Comparison of ENCODE assay signal across 16 cellular contexts in the genomic region with DNA sequence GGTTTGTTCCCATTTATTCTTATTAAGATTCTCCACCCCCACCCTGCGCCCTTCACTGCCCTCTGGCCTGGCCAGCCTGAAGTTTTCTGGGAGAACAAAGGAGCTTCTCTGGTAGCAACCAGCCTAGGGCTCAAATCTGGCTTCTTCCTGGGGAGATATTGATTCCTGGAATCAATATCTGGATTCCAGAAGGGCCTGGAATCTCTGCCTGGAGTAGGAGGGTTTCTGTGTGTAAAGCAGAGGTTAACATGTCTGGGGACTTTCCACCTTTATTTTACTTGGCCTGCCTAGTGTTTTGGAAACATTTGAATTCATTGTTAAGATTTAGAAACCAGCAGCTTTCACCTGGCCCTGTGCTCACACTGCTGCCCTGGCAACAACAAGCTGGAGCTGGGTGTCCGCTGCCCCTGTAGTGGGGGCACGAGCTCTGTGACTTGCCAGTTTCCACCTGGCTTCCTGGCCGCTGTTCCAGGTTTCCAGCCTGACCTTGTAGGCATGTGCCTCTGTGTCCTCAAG. TPM values are rescaled to one million over a fixed set of nuclear protein-coding genes. Genes with fewer than 3 reads are reported as not detected.
A peak's percentile ranks its signal among the peaks of the same experiment; 100 is the strongest.
DNase-seq lines count a peak whose midpoint lies in the region; ATAC-seq, FAIRE-seq and TF ChIP-seq lines count a peak whose summit lies in the region.
"Had no signal": no experiment of that assay in that cellular context is flagged by ENCODE, and none has a peak within 500 bp of the region (broad histone marks: within the 10 kb centered on the region; RNA-seq: fewer than 3 reads in every experiment).

No MANE protein-coding gene starts in this region.

- peak overlapping the region; percentile 35; the same call in 1 of the 2 replicates for H4K8ac ChIP-seq in H1 (ENCODE audit: extremely low read depth, insufficient read depth, low read length)

- no peak overlapping the region for H3K27ac ChIP-seq in H1 (ENCODE audit: low read depth, low read length)
- peak overlapping the region; percentile 69 for H3K27ac ChIP-seq in suprapubic skin
- H3K27ac ChIP-seq: adrenal gland had no signal

- no peak for FAIRE-seq in H1 (lab: Jason Lieb, UNC)
- FAIRE-seq: D721Med, keratinocyte had no signal

- POLR2A ChIA-PET in H1 (lab: Charles Lee; ENCODE audit: partially characterized antibody): no interaction called here

- no peak overlapping the region for H3K23ac ChIP-seq in H1 (ENCODE audit: insufficient read length)

- H3K36me3 ChIP-seq in H1 (ENCODE audit: control insufficient read depth in 2 of 4, insufficient read depth in 4 of 4, low read length in 3 of 4): no peaks in the 10 kb centered on the region
- H3K36me3 ChIP-seq in suprapubic skin: no peaks in the 10 kb centered on the region
- H3K36me3 ChIP-seq: adrenal gland had no signal

- H2AK5ac ChIP-seq in H1 (ENCODE audit: low read depth, low read length): no peak overlapping the region

- no peak for ATAC-seq in HG03520 (IDR thresholded peaks at IDR 0.05; ENCODE audit: unreplicated experiment)
- ATAC-seq: activated CD4-positive, alpha-beta T cell treated with anti-CD3 and anti-CD28 coated beads for 36 hours; natural killer cell; PC-3 had no signal

- H2AFZ ChIP-seq in H1 (ENCODE audit: low read length): no peak overlapping the region; the same call in 1 of the 2 replicates

- H2BK120ac ChIP-seq in H1 (replicated peaks; ENCODE audit: low read depth, low read length): no peak overlapping the region

- H4K20me1 ChIP-seq in H1 (replicated peaks in 1 of 2; ENCODE audit: control insufficient read depth in 1 of 2, insufficient read depth in 2 of 2, low read length in 2 of 2): no peaks in the 10 kb centered on the region

- no peak overlapping the region for H3K4ac ChIP-seq in H1 (replicated peaks; ENCODE audit: insufficient read length, low read depth, low read length)

- H4K5ac ChIP-seq in H1 (ENCODE audit: insufficient read length, low read depth, low read length): no peak overlapping the region

- H3K56ac ChIP-seq in H1 (replicated peaks; ENCODE audit: insufficient read length, low read depth, low read length): no peak overlapping the region

- H2BK12ac ChIP-seq in H1 (ENCODE audit: low read depth, low read length): no peak overlapping the region; the same call in 1 of the 2 replicates

- peaks cover 4% of the 10 kb centered on the region; the same call in 1 of the 2 replicates for H3K23me2 ChIP-seq in H1 (ENCODE audit: low read depth, low read length)

- H3K27me3 ChIP-seq in H1 (replicated peaks in 1 of 4; ENCODE audit: control insufficient read depth in 3 of 4, extremely low read depth in 1 of 4, insufficient read depth in 3 of 4, low read length in 3 of 4): peaks cover 0 to 8% (median 3%) of the 10 kb centered on the region in 4 experiments; a peak in 4 of 7 replicates
- H3K27me3 ChIP-seq in suprapubic skin: no peaks in the 10 kb centered on the region
- H3K27me3 ChIP-seq: adrenal gland had no signal

- 92% methylated on average over 4 of the region's 4 CpGs; no CpG with 5 or more reads in 1 of the 2 experiments for WGBS in H1 (ENCODE audit: extremely low coverage in 1 of 2, insufficient coverage in 1 of 2, insufficient read length in 1 of 2, insufficient replicate concordance in 2 of 2, low coverage in 1 of 2, low lambda C conversion rate in 2 of 2, missing lambda C conversion rate in 1 of 2), 2 experiments
- WGBS in suprapubic skin: 64% methylated on average over 4 of the region's 4 CpGs

- H3K4me3 ChIP-seq in H1 (ENCODE audit: extremely low read depth in 1 of 4, insufficient read depth in 2 of 4, low read depth in 3 of 4, low read length in 4 of 4): no peak overlapping the region
- no peak overlapping the region for H3K4me3 ChIP-seq in suprapubic skin
- H3K4me3 ChIP-seq: adrenal gland had no signal

- no peak overlapping the region for H3K14ac ChIP-seq in H1 (ENCODE audit: insufficient read length)

- peak overlapping the region; percentile 34; the same call in 1 of the 2 replicates for H3K18ac ChIP-seq in H1 (ENCODE audit: extremely low read depth, low read length)

- CTCF ChIA-PET in H1 (lab: Charles Lee; ENCODE audit: partially characterized antibody): interaction anchor here (0.6 to 14.5 kb wide), 10 partner anchors 7 to 364 kb away, joined by 3 to 167 read pairs (median 3); no protein-coding TSS in a partner anchor

- TF ChIP-seq POLR2A in H1 (IDR thresholded peaks at IDR 0.05; ENCODE audit: control extremely low read depth in 1 of 2, low read depth in 2 of 2, low read length in 2 of 2) (no peak), suprapubic skin (IDR thresholded peaks at IDR 0.05) (no peak)

- no peak for TF ChIP-seq CTCF in H1 (IDR thresholded peaks at IDR 0.05; ENCODE audit: control extremely low read depth in 1 of 3, insufficient read depth in 1 of 3, low read depth in 1 of 3, low read length in 3 of 3)
- TF ChIP-seq CTCF in suprapubic skin (IDR thresholded peaks at IDR 0.05): no peak

- DNase-seq in NCI-H2171 treated with DMSO at 0.1 percent for 48 hours (lab: John Stamatoyannopoulos, UW) (peak; percentile 68), NCI-H2171 (lab: John Stamatoyannopoulos, UW) (no peak), H1 (ENCODE audit: low read depth in 1 of 2, low spot score in 2 of 2) (no peak), lung microvascular endothelial cell (ENCODE audit: low read depth in 2 of 2) (peak; percentile 59 to 99), suprapubic skin (ENCODE audit: low spot score in 2 of 2) (no peak), SW480 (ENCODE audit: low spot score) (no peak), NCI-H2107 (lab: John Stamatoyannopoulos, UW) (no peak)
- DNase-seq: activated CD4-positive, alpha-beta T cell treated with anti-CD3 and anti-CD28 coated beads for 36 hours; activated T-cell treated with anti-CD3 and anti-CD28 coated beads, Interleukin-2, amount 50 U/mL, for 24 hours; adrenal gland; natural killer cell; PC-3 had no signal

- no peak overlapping the region for H2BK20ac ChIP-seq in H1 (ENCODE audit: low read length)

- H3K9me3 ChIP-seq in H1 (ENCODE audit: insufficient read depth in 2 of 2, low read depth in 1 of 2, low read length in 1 of 2) (no peaks in the 10 kb centered on the region), suprapubic skin (no peaks in the 10 kb centered on the region)
- H3K9me3 ChIP-seq: adrenal gland had no signal

- H3K9ac ChIP-seq in H1 (replicated peaks in 1 of 4; ENCODE audit: extremely low read depth in 1 of 4, low read depth in 3 of 4, low read length in 3 of 4): no peak overlapping the region

- H3K4me2 ChIP-seq in H1 (ENCODE audit: insufficient read depth in 1 of 2, low read depth in 2 of 2, low read length in 2 of 2): no peak overlapping the region

- no peak overlapping the region for H2BK5ac ChIP-seq in H1 (ENCODE audit: low read depth, low read length)

- TF ChIP-seq EP300 in H1 (IDR thresholded peaks at IDR 0.05; ENCODE audit: borderline replicate concordance in 1 of 2, low read depth in 2 of 2, low read length in 2 of 2) (no peak), suprapubic skin (IDR thresholded peaks at IDR 0.05) (no peak)

- H3K79me1 ChIP-seq in H1 (ENCODE audit: low read depth, low read length): no peaks in the 10 kb centered on the region

- H3K79me2 ChIP-seq in H1 (ENCODE audit: control insufficient read depth in 1 of 2, insufficient read depth in 2 of 2, low read length in 2 of 2): no peaks in the 10 kb centered on the region

- TF ChIP-seq RAD21 in H1 (IDR thresholded peaks at IDR 0.05 in 1 of 2, conservative IDR thresholded peaks at IDR 0.05 in 1 of 2; ENCODE audit: low read depth in 2 of 2, low read length in 2 of 2): no peak

- peak overlapping the region; percentile 29; the same call in 1 of the 2 replicates for H2BK15ac ChIP-seq in H1 (ENCODE audit: low read length)

- H3K4me1 ChIP-seq in H1 (replicated peaks in 1 of 4; ENCODE audit: control insufficient read depth in 3 of 4, insufficient read depth in 4 of 4, low read length in 3 of 4): peaks cover 4 to 18% (median 12%) of the 10 kb centered on the region in 4 experiments
- H3K4me1 ChIP-seq in suprapubic skin: peaks cover 75% of the 10 kb centered on the region

- no peak overlapping the region for H4K91ac ChIP-seq in H1 (replicated peaks; ENCODE audit: insufficient read length, low read length)

TF ChIP-seq in H1, 55 proteins besides CTCF, POLR2A, EP300 and RAD21 (continues in another document):
- TF ChIP-seq POU5F1 (IDR thresholded peaks at IDR 0.05; ENCODE audit: low read depth, low read length) (no peak), CHD2 (IDR thresholded peaks at IDR 0.05; ENCODE audit: low read length) (no peak), POLR2AphosphoS5 (IDR thresholded peaks at IDR 0.05; ENCODE audit: low read depth, low read length) (no peak)

RNA-seq across cellular contexts. Expression of a gene that starts 5.5 kb away (rescaled TPM):
- not detected in 2 replicates for total RNA-seq in H1 (2021; fragmentation: NEBNext Ultra II Directional; extraction: Animal tissue kit (Norgen Biotek cat#: 25700))
- not detected in 2 replicates for polyA plus RNA-seq in H1 (2011; rRNA removed)
- not detected for polyA plus RNA-seq in H1 (2011; cell fraction: cytosol; rRNA removed)
- not detected for polyA plus RNA-seq in H1 (2011; cell fraction: nucleus; rRNA removed)
- not detected in 4 replicates for polyA plus RNA-seq in H1 (2012, experiment 1 of 2)
- not detected for polyA plus RNA-seq in H1 (2012, experiment 2 of 2)
- polyA plus RNA-seq in H1 (2013, experiment 1 of 2): not detected
- not detected for polyA plus RNA-seq in H1 (2013, experiment 2 of 2)
- not detected in 2 replicates for polyA minus RNA-seq in H1 (2011; rRNA and poly(A)+ RNA removed)
- polyA minus RNA-seq in H1 (2011; cell fraction: cytosol; rRNA and poly(A)+ RNA removed): not detected
- polyA minus RNA-seq in H1 (2011; cell fraction: nucleus; rRNA and poly(A)+ RNA removed): 1.7 TPM
- total RNA-seq in lung microvascular endothelial cell (under 0.01 TPM in 1 of 2 replicates, not detected in the other), suprapubic skin (not detected)
- total RNA-seq: activated CD4-positive, alpha-beta T cell treated with anti-CD3 and anti-CD28 coated beads for 36 hours; adrenal gland; natural killer cell; PC-3; urinary bladder had no signal
- polyA plus RNA-seq: urinary bladder had no signal

RNA-seq across cellular contexts. Expression of a gene that starts 41.1 kb away (rescaled TPM):
- 90.3 and 101 TPM in 2 replicates for total RNA-seq in H1 (2021; fragmentation: NEBNext Ultra II Directional; extraction: Animal tissue kit (Norgen Biotek cat#: 25700))
- 38.7 and 63.1 TPM in 2 replicates for polyA plus RNA-seq in H1 (2011; rRNA removed)
- 60.8 TPM for polyA plus RNA-seq in H1 (2011; cell fraction: cytosol; rRNA removed)
- 34.8 TPM for polyA plus RNA-seq in H1 (2011; cell fraction: nucleus; rRNA removed)
- polyA plus RNA-seq in H1 (2012, experiment 1 of 2): 68.1 to 85.4 TPM (median 79.2 TPM) in 4 replicates
- 21.8 TPM for polyA plus RNA-seq in H1 (2012, experiment 2 of 2)
- 74.9 TPM for polyA plus RNA-seq in H1 (2013, experiment 1 of 2)
- polyA plus RNA-seq in H1 (2013, experiment 2 of 2): 94.6 TPM
- 96.0 and 153 TPM in 2 replicates for polyA minus RNA-seq in H1 (2011; rRNA and poly(A)+ RNA removed)
- polyA minus RNA-seq in H1 (2011; cell fraction: cytosol; rRNA and poly(A)+ RNA removed): 22.2 TPM
- polyA minus RNA-seq in H1 (2011; cell fraction: nucleus; rRNA and poly(A)+ RNA removed): 33.5 TPM
- total RNA-seq in lung microvascular endothelial cell (530 and 1,137 TPM in 2 replicates), suprapubic skin (100 to 1,000 TPM; 309 to 520 (median 422) TPM)

Comparison
In these comparisons a context has a peak if more than half of its experiments do, and no peak if none do; other contexts are left out.
1. DNase-seq: peak in NCI-H2171 treated with DMSO at 0.1 percent for 48 hours (single experiment) and lung microvascular endothelial cell (2 of 2); none in NCI-H2171 (single experiment), H1 (0 of 2), suprapubic skin (0 of 2), SW480 (single experiment) and NCI-H2107 (single experiment).